ENCODE assay signal across 26 cellular contexts in the genomic region with DNA sequence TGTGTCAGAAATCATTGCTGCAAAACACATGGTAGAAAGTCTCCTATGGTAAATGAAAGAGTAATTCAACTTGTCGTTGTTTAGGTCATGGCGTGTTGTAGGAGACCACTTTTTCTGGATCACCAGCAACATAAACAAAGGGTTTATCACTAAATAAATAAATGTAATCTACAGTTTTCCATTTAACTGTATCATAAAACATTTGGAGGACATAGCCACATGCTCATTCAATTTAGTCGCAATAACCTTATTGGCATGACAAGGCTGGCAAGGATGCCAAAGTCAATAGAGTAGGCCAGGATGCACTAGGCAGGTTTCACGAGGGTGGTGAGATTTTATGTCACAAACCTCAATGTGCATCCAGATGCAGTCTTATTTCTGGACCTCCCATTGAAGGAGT.
DNase-seq lines count a peak whose midpoint lies in the region; ATAC-seq and TF ChIP-seq lines count a peak whose summit lies in the region.
"Had no signal": no experiment of that assay in that cellular context is flagged by ENCODE, and none has a peak within 500 bp of the region (broad histone marks: within the 10 kb centered on the region; RNA-seq: fewer than 3 reads in every experiment).

No MANE protein-coding gene starts in this region.

- no peak for TF ChIP-seq CTCF in C4-2B (conservative IDR thresholded peaks at IDR 0.05)
- TF ChIP-seq CTCF in PC-3 (conservative IDR thresholded peaks at IDR 0.05; ENCODE audit: low read depth, low read length): no peak
- no peak for TF ChIP-seq CTCF in hepatocyte (IDR thresholded peaks at IDR 0.05; ENCODE audit: poor library complexity)
- TF ChIP-seq CTCF in breast epithelium (IDR thresholded peaks at IDR 0.05): no peak

- no peaks in the 10 kb centered on the region for H3K27me3 ChIP-seq in PC-3 (ENCODE audit: low read length)
- H3K27me3 ChIP-seq in hepatocyte: no peaks in the 10 kb centered on the region
- no peaks in the 10 kb centered on the region for H3K27me3 ChIP-seq in breast epithelium
- H3K27me3 ChIP-seq: BE2C, cardiac muscle cell, heart left ventricle had no signal

- no peak for TF ChIP-seq POLR2A in breast epithelium (IDR thresholded peaks at IDR 0.05)

- POLR2A ChIA-PET in HEK293T (lab: Yijun Ruan, JAX): no interaction called here
- POLR2A ChIA-PET in PC-3 (lab: Charles Lee; ENCODE audit: unreplicated experiment): no interaction called here

- no peak overlapping the region for H3K9ac ChIP-seq in PC-3 (ENCODE audit: low read length)

- BruUV-seq in PC-3 (replicated peaks; lab: Mats Ljungman, UMichigan): no TSS peak

- H3K4me1 ChIP-seq in PC-3 (ENCODE audit: insufficient read depth, low read length) (peaks cover 4% of the 10 kb centered on the region), hepatocyte (ENCODE audit: insufficient read depth) (peaks cover 35% of the 10 kb centered on the region), breast epithelium (no peaks in the 10 kb centered on the region)
- H3K4me1 ChIP-seq: BE2C had no signal

- 59% methylated on average over 4 of the region's 4 CpGs for WGBS in hepatocyte (ENCODE audit: low lambda C conversion rate, missing lambda C conversion rate)

- H2AFZ ChIP-seq in PC-3 (ENCODE audit: low read length) (no peak overlapping the region), hepatocyte (no peak overlapping the region)

- H3K36me3 ChIP-seq in PC-3 (ENCODE audit: low read depth, low read length) (no peaks in the 10 kb centered on the region), hepatocyte (replicated peaks; ENCODE audit: insufficient read depth, low read depth) (no peaks in the 10 kb centered on the region), breast epithelium (no peaks in the 10 kb centered on the region)
- H3K36me3 ChIP-seq: BE2C, cardiac muscle cell, heart left ventricle had no signal

- peak; percentile 84 for ATAC-seq in PC-3
- ATAC-seq: activated naive CD4-positive, alpha-beta T cell treated with anti-CD3 and anti-CD28 coated beads, Interleukin-2, amount 50 U/mL, for 72 hours; effector memory CD8-positive, alpha-beta T cell; HCT116; heart left ventricle; natural killer cell; stimulated activated effector memory CD8-positive, alpha-beta T cell treated with anti-CD3 and anti-CD28 coated beads, Interleukin-12 subunit alpha, Interleukin-12 subunit beta, amount 100 ng/mL, for 72 hours had no signal

- H3K9me3 ChIP-seq in PC-3 (ENCODE audit: low read length): no peaks in the 10 kb centered on the region
- H3K9me3 ChIP-seq in hepatocyte (ENCODE audit: low read depth): no peaks in the 10 kb centered on the region
- H3K9me3 ChIP-seq in breast epithelium: no peaks in the 10 kb centered on the region
- H3K9me3 ChIP-seq: BE2C, heart left ventricle had no signal

- CTCF ChIA-PET in HEK293T (lab: Yijun Ruan, JAX): no interaction called here
- CTCF ChIA-PET in PC-3 (lab: Charles Lee): no interaction called here

- H4K20me1 ChIP-seq in PC-3 (ENCODE audit: low read length): no peaks in the 10 kb centered on the region
- no peaks in the 10 kb centered on the region for H4K20me1 ChIP-seq in hepatocyte (ENCODE audit: insufficient read depth, poor library complexity, severe bottlenecking)

- intact Hi-C loops in PC-3 (cut with micrococcal nuclease): no loop called here
- intact Hi-C loops in posterior vena cava (cut with DNase I): loop anchor here in 1 of 2 donors (10.0 kb wide), 1 partner anchor 494 kb away; no protein-coding TSS in a partner anchor
- intact Hi-C loops in breast epithelium (cut with DNase I; ENCODE audit: low total_unique reads): no loop called here

- DNase-seq in HEK293T (ENCODE audit: extremely low spot score) (peak; percentile 28), PC-3 (peak; percentile 62), hepatocyte (ENCODE audit: low spot score) (no peak), NCI-H82 treated with DMSO at 0.1 percent for 48 hours (lab: John Stamatoyannopoulos, UW; ENCODE audit: unreplicated experiment) (no peak), posterior vena cava (ENCODE audit: low spot score) (no peak), glomerular visceral epithelial cell (ENCODE audit: extremely low spot score) (no peak), breast epithelium (ENCODE audit: low spot score in 2 of 2) (no peak)
- DNase-seq: activated CD4-positive, alpha-beta T cell treated with anti-CD3 and anti-CD28 coated beads for 4 hours; aorta; BE2C; DND-41; effector memory CD8-positive, alpha-beta T cell; erythroblast; heart left ventricle; natural killer cell; NCI-H446; NCI-H774; occipital lobe; T-helper 9 cell had no signal

- H3K79me2 ChIP-seq in PC-3 (ENCODE audit: low read length) (no peaks in the 10 kb centered on the region), hepatocyte (no peaks in the 10 kb centered on the region)

- H3K4me2 ChIP-seq in PC-3 (ENCODE audit: low read length) (no peak overlapping the region), hepatocyte (no peak overlapping the region)

- H3K4me3 ChIP-seq in PC-3 (ENCODE audit: low read length) (no peak overlapping the region), hepatocyte (no peak overlapping the region), breast epithelium (no peak overlapping the region)
- H3K4me3 ChIP-seq: cardiac muscle cell, coronary artery, heart left ventricle, lung had no signal

- H3K9me2 ChIP-seq in PC-3 (replicated peaks; ENCODE audit: low read length): no peaks in the 10 kb centered on the region
- no peaks in the 10 kb centered on the region for H3K9me2 ChIP-seq in hepatocyte (replicated peaks; ENCODE audit: insufficient read depth)

- H3K27ac ChIP-seq in C4-2B (peak overlapping the region; percentile 61; the same call in 1 of the 2 replicates), PC-3 (ENCODE audit: low read length) (no peak overlapping the region), hepatocyte (peak overlapping the region; percentile 53), breast epithelium (no peak overlapping the region)
- H3K27ac ChIP-seq: cardiac muscle cell, coronary artery, heart left ventricle had no signal

- no peaks in the 10 kb centered on the region for H3F3A ChIP-seq in PC-3 (ENCODE audit: low read length, unreplicated experiment)

TF ChIP-seq in HEK293T, 16 proteins besides CTCF, POLR2A, EP300 and RAD21:
- TF ChIP-seq TARDBP (IDR thresholded peaks at IDR 0.05) (no peak), ELF4 (IDR thresholded peaks at IDR 0.05) (no peak), NFRKB (IDR thresholded peaks at IDR 0.05) (no peak), FOXK2 (IDR thresholded peaks at IDR 0.05) (no peak), L3MBTL2 (conservative IDR thresholded peaks at IDR 0.05) (peak; percentile 24; the same call in 1 of the 2 replicates), CTBP1 (IDR thresholded peaks at IDR 0.05; ENCODE audit: borderline replicate concordance) (peak; percentile 51; the same call in 1 of the 2 replicates), LEF1 (IDR thresholded peaks at IDR 0.05; ENCODE audit: borderline replicate concordance) (no peak), ARNT (IDR thresholded peaks at IDR 0.05) (0 out of 2 replicates have a peak, but pooled peaks have one; percentile 37), FOXM1 (IDR thresholded peaks at IDR 0.05; ENCODE audit: borderline replicate concordance) (no peak)
- TF ChIP-seq, protein P1, sequence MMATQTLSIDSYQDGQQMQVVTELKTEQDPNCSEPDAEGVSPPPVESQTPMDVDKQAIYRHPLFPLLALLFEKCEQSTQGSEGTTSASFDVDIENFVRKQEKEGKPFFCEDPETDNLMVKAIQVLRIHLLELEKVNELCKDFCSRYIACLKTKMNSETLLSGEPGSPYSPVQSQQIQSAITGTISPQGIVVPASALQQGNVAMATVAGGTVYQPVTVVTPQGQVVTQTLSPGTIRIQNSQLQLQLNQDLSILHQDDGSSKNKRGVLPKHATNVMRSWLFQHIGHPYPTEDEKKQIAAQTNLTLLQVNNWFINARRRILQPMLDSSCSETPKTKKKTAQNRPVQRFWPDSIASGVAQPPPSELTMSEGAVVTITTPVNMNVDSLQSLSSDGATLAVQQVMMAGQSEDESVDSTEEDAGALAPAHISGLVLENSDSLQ (IDR thresholded peaks at IDR 0.05): peak; percentile 70

Comparison
In these comparisons a context has a peak if more than half of its experiments do, and no peak if none do; other contexts are left out.
1. H3K27ac ChIP-seq: peak in C4-2B (single experiment) and hepatocyte (single experiment); none in PC-3 (single experiment) and breast epithelium (0 of 2).
2. DNase-seq: peak in HEK293T (single experiment) and PC-3 (single experiment); none in hepatocyte (single experiment), NCI-H82 treated with DMSO at 0.1 percent for 48 hours (single experiment), posterior vena cava (single experiment), glomerular visceral epithelial cell (single experiment) and breast epithelium (0 of 2).